7 cellular contexts compared by ENCODE assay signal in the genomic region with DNA sequence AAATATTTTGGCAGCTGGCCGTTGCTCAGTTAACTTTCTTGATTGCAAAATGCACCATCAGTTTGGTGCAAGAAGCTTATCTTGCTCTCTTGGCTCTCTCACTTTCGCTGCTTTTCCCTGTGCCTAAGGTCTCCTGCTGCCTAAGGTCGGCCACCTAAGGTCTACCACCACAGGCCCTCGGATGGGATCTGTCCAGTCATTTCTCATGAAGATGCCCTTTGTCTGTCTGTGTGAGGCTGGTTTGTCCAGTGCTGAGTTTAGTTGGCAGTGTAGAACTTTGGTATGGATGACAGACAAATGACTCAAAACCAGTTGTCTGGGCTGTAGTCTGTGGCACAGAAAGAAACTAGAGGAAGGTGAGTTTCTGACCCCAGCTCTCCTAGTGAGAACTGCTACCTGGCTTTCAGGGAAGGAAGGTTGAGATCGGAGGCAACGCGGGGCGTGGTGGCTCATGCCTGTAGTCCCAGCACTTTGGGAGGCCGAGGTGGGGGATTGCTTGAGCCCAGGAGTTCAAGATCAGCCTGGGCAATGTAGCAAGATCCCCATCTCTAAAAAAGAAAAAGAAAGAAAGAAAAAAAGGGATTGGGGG. TPM values are rescaled to one million over a fixed set of nuclear protein-coding genes. Genes with fewer than 3 reads are reported as not detected.
DNase-seq lines count a peak whose midpoint lies in the region; ATAC-seq and TF ChIP-seq lines count a peak whose summit lies in the region.

No MANE protein-coding gene starts in this region.

- no peak overlapping the region for H3K9ac ChIP-seq in HUES64 (ENCODE audit: low read depth, low read length)

- DNase-seq in activated CD8-positive, alpha-beta T cell treated with anti-CD3 and anti-CD28 coated beads, Interleukin-2, amount 10 ng/mL, durations not matched to agents 7 days and 5 days, result no peak
- no peak for DNase-seq in glutamatergic neuron
- no peak for DNase-seq in NCI-H146 treated with DMSO at 0.1 percent for 48 hours (lab: John Stamatoyannopoulos, UW; ENCODE audit: unreplicated experiment)
- no peak for DNase-seq in NCI-H748 treated with DMSO at 0.1 percent for 48 hours (lab: John Stamatoyannopoulos, UW)

- WGBS in HUES64, result 92% methylated on average over 9 of the region's 9 CpGs

- TF ChIP-seq CTCF in glutamatergic neuron (IDR thresholded peaks at IDR 0.05; ENCODE audit: partially characterized antibody, unreplicated experiment), result no peak

- peaks cover 50% of the 10 kb centered on the region for H3K36me3 Mint-ChIP-seq in activated CD8-positive, alpha-beta T cell treated with anti-CD3 and anti-CD28 coated beads, Interleukin-2, amount 10 ng/mL, durations not matched to agents 7 days and 5 days (ENCODE audit: low read depth)
- H3K36me3 Mint-ChIP-seq in glutamatergic neuron (ENCODE audit: unreplicated experiment), result peaks cover 7% of the 10 kb centered on the region

- no peak for ATAC-seq in activated CD8-positive, alpha-beta T cell treated with anti-CD3 and anti-CD28 coated beads, Interleukin-2, amount 10 ng/mL, durations not matched to agents 7 days and 5 days
- ATAC-seq in GM18505 (IDR thresholded peaks at IDR 0.05; ENCODE audit: unreplicated experiment), result no peak

- no peaks in the 10 kb centered on the region for H3K9me3 ChIP-seq in HUES64 (ENCODE audit: insufficient read depth, low read depth, low read length)

- H3K4me3 Mint-ChIP-seq in activated CD8-positive, alpha-beta T cell treated with anti-CD3 and anti-CD28 coated beads, Interleukin-2, amount 10 ng/mL, durations not matched to agents 7 days and 5 days, result peak overlapping the region; percentile 86
- peak overlapping the region; percentile 91 for H3K4me3 Mint-ChIP-seq in glutamatergic neuron (ENCODE audit: unreplicated experiment)

- POLR2A ChIA-PET in activated CD8-positive, alpha-beta T cell treated with anti-CD3 and anti-CD28 coated beads, Interleukin-2, amount 10 ng/mL, durations not matched to agents 7 days and 5 days (lab: Charles Lee), result interaction anchor here (0.5 to 3.1 kb wide), 9 partner anchors 10 to 292 kb away, joined by 3 to 11 read pairs (median 4); no protein-coding TSS in a partner anchor

- H3K36me3 ChIP-seq in HUES64 (ENCODE audit: insufficient read depth, low read length), result peaks cover 7% of the 10 kb centered on the region; the same call in 1 of the 2 replicates

- H3K27ac ChIP-seq in HUES64 (ENCODE audit: low read depth, low read length) (no peak overlapping the region), skin epidermis (peak overlapping the region in 20 of 21 experiments; percentile 10 to 94 (median 83))

- peaks cover 25% of the 10 kb centered on the region for H3K4me1 ChIP-seq in HUES64 (ENCODE audit: insufficient read depth, low read length)

- H3K27ac Mint-ChIP-seq in activated CD8-positive, alpha-beta T cell treated with anti-CD3 and anti-CD28 coated beads, Interleukin-2, amount 10 ng/mL, durations not matched to agents 7 days and 5 days, result peak overlapping the region; percentile 86
- peak overlapping the region; percentile 91 for H3K27ac Mint-ChIP-seq in glutamatergic neuron (ENCODE audit: unreplicated experiment)

- TF ChIP-seq POLR2A in GM18505 (IDR thresholded peaks at IDR 0.05; ENCODE audit: borderline replicate concordance, extremely low read depth, insufficient read depth, insufficient read length), result no peak

- peaks cover 68% of the 10 kb centered on the region for H3K4me1 Mint-ChIP-seq in activated CD8-positive, alpha-beta T cell treated with anti-CD3 and anti-CD28 coated beads, Interleukin-2, amount 10 ng/mL, durations not matched to agents 7 days and 5 days (ENCODE audit: low read depth)
- H3K4me1 Mint-ChIP-seq in glutamatergic neuron (ENCODE audit: low read depth, unreplicated experiment), result peaks cover 32% of the 10 kb centered on the region

- H3K27me3 ChIP-seq in HUES64 (ENCODE audit: insufficient read depth, low read length), result peaks cover 32% of the 10 kb centered on the region

- H3K27me3 Mint-ChIP-seq in activated CD8-positive, alpha-beta T cell treated with anti-CD3 and anti-CD28 coated beads, Interleukin-2, amount 10 ng/mL, durations not matched to agents 7 days and 5 days (ENCODE audit: low read depth), result no peaks in the 10 kb centered on the region
- peaks cover 9% of the 10 kb centered on the region for H3K27me3 Mint-ChIP-seq in glutamatergic neuron (ENCODE audit: unreplicated experiment)

- no peaks in the 10 kb centered on the region for H3K9me3 Mint-ChIP-seq in activated CD8-positive, alpha-beta T cell treated with anti-CD3 and anti-CD28 coated beads, Interleukin-2, amount 10 ng/mL, durations not matched to agents 7 days and 5 days (ENCODE audit: insufficient read depth)
- H3K9me3 Mint-ChIP-seq in glutamatergic neuron (ENCODE audit: unreplicated experiment), result peaks cover 14% of the 10 kb centered on the region

- peak overlapping the region; percentile 56; the same call in 1 of the 2 replicates for H3K4me3 ChIP-seq in HUES64 (ENCODE audit: low read length)
- H3K4me3 ChIP-seq in skin epidermis, result peak overlapping the region; percentile 10 to 76 (median 66)

- CTCF ChIA-PET in activated CD8-positive, alpha-beta T cell treated with anti-CD3 and anti-CD28 coated beads, Interleukin-2, amount 10 ng/mL, durations not matched to agents 7 days and 5 days (lab: Charles Lee), result interaction anchor here (1.0 to 5.3 kb wide), 13 partner anchors 8 to 163 kb away, joined by 3 to 45 read pairs (median 7); a partner anchor contains a TSS

RNA-seq across cellular contexts. Expression of a gene that starts 2.6 kb away (rescaled TPM):
- polyA plus RNA-seq in HUES64 (2013, experiment 1 of 2), result 14.5 TPM
- 17.6 TPM for polyA plus RNA-seq in HUES64 (2013, experiment 2 of 2)
- 10 to 100 TPM; 38.8 to 42.7 TPM for total RNA-seq in activated CD8-positive, alpha-beta T cell treated with anti-CD3 and anti-CD28 coated beads, Interleukin-2, amount 10 ng/mL, durations not matched to agents 7 days and 5 days
- 120 TPM for total RNA-seq in glutamatergic neuron (ENCODE audit: unreplicated experiment)

RNA-seq across cellular contexts. Expression of a gene that starts 59.5 kb away (rescaled TPM):
- 11.8 TPM for polyA plus RNA-seq in HUES64 (2013, experiment 1 of 2)
- 15.8 TPM for polyA plus RNA-seq in HUES64 (2013, experiment 2 of 2)
- 1 to 10 TPM; 6.2 to 8.1 TPM for total RNA-seq in activated CD8-positive, alpha-beta T cell treated with anti-CD3 and anti-CD28 coated beads, Interleukin-2, amount 10 ng/mL, durations not matched to agents 7 days and 5 days
- total RNA-seq in glutamatergic neuron (ENCODE audit: unreplicated experiment), result 148 TPM

Comparison
In these comparisons a context has a peak if more than half of its experiments do, and no peak if none do; other contexts are left out.
1. RNA of a gene that starts 59.5 kb away (total RNA-seq): 148 TPM in glutamatergic neuron (single experiment); 6.2 to 8.1 TPM in activated CD8-positive, alpha-beta T cell treated with anti-CD3 and anti-CD28 coated beads, Interleukin-2, amount 10 ng/mL, durations not matched to agents 7 days and 5 days; every median in the first group is over 10 times any median in the second.